11 cellular contexts compared by ENCODE assay signal in genomic region chr11:132942611-132943324, GRCh38.
DNase-seq lines count a peak whose midpoint lies in the region; ATAC-seq and TF ChIP-seq lines count a peak whose summit lies in the region.
"Had no signal": no experiment of that assay in that cellular context is flagged by ENCODE, and none has a peak within 500 bp of the region (broad histone marks: within the 10 kb centered on the region; RNA-seq: fewer than 3 reads in every experiment).

No MANE protein-coding gene starts in this region.

- 21% methylated on average over 18 of the region's 41 CpGs for WGBS in esophagus muscularis mucosa

- H3K36me3 Mint-ChIP-seq in osteocyte (ENCODE audit: unreplicated experiment) = no peaks in the 10 kb centered on the region
- H3K36me3 Mint-ChIP-seq in activated CD4-positive, alpha-beta memory T cell treated with anti-CD3 and anti-CD28 coated beads for 36 hours = no peaks in the 10 kb centered on the region

- TF ChIP-seq CTCF in esophagus muscularis mucosa (IDR thresholded peaks at IDR 0.05) = no peak
- peak; percentile 16 for TF ChIP-seq CTCF in osteocyte (IDR thresholded peaks at IDR 0.05)

- H3K9me3 ChIP-seq in esophagus muscularis mucosa = no peaks in the 10 kb centered on the region

- intact Hi-C loops in esophagus muscularis mucosa (cut with DNase I) = no loop called here
- intact Hi-C loops in activated CD4-positive, alpha-beta memory T cell treated with anti-CD3 and anti-CD28 coated beads for 36 hours (cut with micrococcal nuclease) = no loop called here

- ATAC-seq in GM18868 (IDR thresholded peaks at IDR 0.05; ENCODE audit: unreplicated experiment) (no peak), GM21526 (IDR thresholded peaks at IDR 0.05; ENCODE audit: low FRiP score, unreplicated experiment) (no peak)

- TF ChIP-seq POLR2A in esophagus muscularis mucosa (IDR thresholded peaks at IDR 0.05; ENCODE audit: low read depth) = no peak

- H3K27ac ChIP-seq in esophagus muscularis mucosa (replicated peaks in 1 of 4) = no peak overlapping the region

- no peaks in the 10 kb centered on the region for H3K9me3 Mint-ChIP-seq in osteocyte (ENCODE audit: unreplicated experiment)
- no peaks in the 10 kb centered on the region for H3K9me3 Mint-ChIP-seq in activated CD4-positive, alpha-beta memory T cell treated with anti-CD3 and anti-CD28 coated beads for 36 hours
- H3K9me3 Mint-ChIP-seq: activated T-helper 2 cell treated with anti-CD3 and anti-CD28 coated beads, Interferon-gamma antibody, Interleukin-2, Interleukin-4, amounts not matched to agents 10 μg/mL and 5 μg/mL and 100 μg/mL, durations not matched to agents 14 hours and 24 hours and 36 hours had no signal

- TF ChIP-seq EP300 in esophagus muscularis mucosa (IDR thresholded peaks at IDR 0.05) = no peak

- no peaks in the 10 kb centered on the region for H3K36me3 ChIP-seq in esophagus muscularis mucosa

- H3K4me1 Mint-ChIP-seq in osteocyte (ENCODE audit: unreplicated experiment) = peaks cover 16% of the 10 kb centered on the region
- H3K4me1 Mint-ChIP-seq in activated CD4-positive, alpha-beta memory T cell treated with anti-CD3 and anti-CD28 coated beads for 36 hours (ENCODE audit: low read depth) = peaks cover 3% of the 10 kb centered on the region

- peak overlapping the region; percentile 4 for H3K27ac Mint-ChIP-seq in osteocyte (ENCODE audit: unreplicated experiment)
- H3K27ac Mint-ChIP-seq in activated CD4-positive, alpha-beta memory T cell treated with anti-CD3 and anti-CD28 coated beads for 36 hours = no peak overlapping the region
- H3K27ac Mint-ChIP-seq: activated T-helper 2 cell treated with anti-CD3 and anti-CD28 coated beads, Interferon-gamma antibody, Interleukin-2, Interleukin-4, amounts not matched to agents 10 μg/mL and 5 μg/mL and 100 μg/mL, durations not matched to agents 14 hours and 24 hours and 36 hours had no signal

- POLR2A ChIA-PET in activated CD4-positive, alpha-beta memory T cell treated with anti-CD3 and anti-CD28 coated beads for 36 hours (lab: Charles Lee) = no interaction called here

- peak overlapping the region; percentile 45 to 52 (median 48) for H3K4me3 ChIP-seq in esophagus muscularis mucosa

- H3K27me3 ChIP-seq in esophagus muscularis mucosa = peaks cover 0 to 50% (median 5%) of the 10 kb centered on the region in 4 donors

- CTCF ChIA-PET in activated CD4-positive, alpha-beta memory T cell treated with anti-CD3 and anti-CD28 coated beads for 36 hours (lab: Charles Lee) = interaction anchor here (0.7 kb wide), 1 partner anchor 19 kb away, joined by 3 read pairs; no protein-coding TSS in a partner anchor

- DNase-seq in D341Med (ENCODE audit: low spot score) (peak; percentile 58), NCI-H1092 treated with DMSO at 0.1 percent for 48 hours (lab: John Stamatoyannopoulos, UW) (peak; percentile 40), esophagus muscularis mucosa (ENCODE audit: extremely low spot score) (peak; percentile 80), osteocyte (ENCODE audit: extremely low spot score, unreplicated experiment) (peak; percentile 66), UCSD-AML1 (lab: John Stamatoyannopoulos, UW; ENCODE audit: unreplicated experiment) (no peak)
- DNase-seq in activated CD4-positive, alpha-beta memory T cell treated with anti-CD3 and anti-CD28 coated beads for 36 hours = no peak
- DNase-seq: activated CD4-positive, CD25-positive, alpha-beta regulatory T cell treated with anti-CD3 and anti-CD28 coated beads, Interleukin-2, amount 50 U/mL, for 72 hours; NCI-H2107 had no signal

- H3K4me3 Mint-ChIP-seq in osteocyte (ENCODE audit: unreplicated experiment) = peak overlapping the region; percentile 77
- H3K4me3 Mint-ChIP-seq in activated CD4-positive, alpha-beta memory T cell treated with anti-CD3 and anti-CD28 coated beads for 36 hours = no peak overlapping the region

- H3K4me1 ChIP-seq in esophagus muscularis mucosa = peaks cover 0 to 20% (median 16%) of the 10 kb centered on the region in 4 donors

- H3K27me3 Mint-ChIP-seq in osteocyte (ENCODE audit: unreplicated experiment) = peaks cover 10% of the 10 kb centered on the region
- H3K27me3 Mint-ChIP-seq in activated CD4-positive, alpha-beta memory T cell treated with anti-CD3 and anti-CD28 coated beads for 36 hours = peaks cover 30% of the 10 kb centered on the region

Comparison
In these comparisons a context has a peak if more than half of its experiments do, and no peak if none do; other contexts are left out.
1. DNase-seq: peak in D341Med (single experiment), NCI-H1092 treated with DMSO at 0.1 percent for 48 hours (single experiment), esophagus muscularis mucosa (single experiment) and osteocyte (single experiment); none in UCSD-AML1 (single experiment) and activated CD4-positive, alpha-beta memory T cell treated with anti-CD3 and anti-CD28 coated beads for 36 hours (single experiment).